Comparison of ENCODE assay signal across 32 cellular contexts in genomic region chr14:100909439-100909838, GRCh38. TPM values are rescaled to one million over a fixed set of nuclear protein-coding genes. Genes with fewer than 3 reads are reported as not detected.
"Had no signal": no experiment of that assay in that cellular context is flagged by ENCODE, and none has a peak within 500 bp of the region (broad histone marks: within the 10 kb centered on the region; RNA-seq: fewer than 3 reads in every experiment).

No MANE protein-coding gene starts in this region.

- H3K4me1 ChIP-seq: suprapubic skin, testis, thyroid gland, tibial artery, transverse colon, upper lobe of left lung, upper lobe of right lung, uterus, vagina had no signal

- H3K27ac Mint-ChIP-seq: stimulated activated effector memory CD8-positive, alpha-beta T cell treated with anti-CD3 and anti-CD28 coated beads, Interleukin-12 subunit alpha, Interleukin-12 subunit beta, amount 100 ng/mL, for 72 hours; stimulated activated memory B cell treated with anti-CD40 and anti-IgM and Interleukin-4, amounts not matched to agents 10 μg/mL and 1 μg/mL and 100 μg/mL, for 72 hours; stimulated activated naive B cell treated with anti-CD40 and anti-IgM and Interleukin-4, amounts not matched to agents 10 μg/mL and 1 μg/mL and 100 μg/mL, for 72 hours; stimulated activated naive CD8-positive, alpha-beta T cell treated with anti-CD3 and anti-CD28 coated beads, Interleukin-15, amount 100 ng/mL, for 72 hours; stimulated activated naive CD8-positive, alpha-beta T cell treated with anti-CD3 and anti-CD28 coated beads, Interleukin-15, Interleukin-2, amounts not matched to agents 100 ng/mL and 50 ng/mL, for 24 hours; type B pancreatic cell had no signal

- H3K36me3 ChIP-seq: stomach, suprapubic skin, thoracic aorta, thyroid gland, tibial artery, transverse colon, upper lobe of left lung, upper lobe of right lung, uterus, vagina had no signal

- H3K4me3 ChIP-seq: stomach, suprapubic skin, testis, thoracic aorta, thyroid gland, tibial artery, tibial nerve, transverse colon, upper lobe of left lung, upper lobe of right lung, uterus, vagina had no signal

- H3K27ac ChIP-seq: stomach, suprapubic skin, testis, thoracic aorta, thyroid gland, tibial artery, tibial nerve, transverse colon, upper lobe of left lung, upper lobe of right lung, uterus, vagina had no signal

- H3K9me3 ChIP-seq: stomach, suprapubic skin, testis, thoracic aorta, thyroid gland, tibial artery, tibial nerve, transverse colon, upper lobe of left lung, upper lobe of right lung, uterus, vagina had no signal

- H3K9me3 Mint-ChIP-seq: stimulated activated effector memory CD8-positive, alpha-beta T cell treated with anti-CD3 and anti-CD28 coated beads, Interleukin-12 subunit alpha, Interleukin-12 subunit beta, amount 100 ng/mL, for 72 hours; stimulated activated naive CD8-positive, alpha-beta T cell treated with anti-CD3 and anti-CD28 coated beads, Interleukin-15, amount 100 ng/mL, for 72 hours; stimulated activated naive CD8-positive, alpha-beta T cell treated with anti-CD3 and anti-CD28 coated beads, Interleukin-15, Interleukin-2, amounts not matched to agents 100 ng/mL and 50 ng/mL, for 24 hours; type B pancreatic cell had no signal

- FAIRE-seq: urothelium cell line had no signal

- H3K4me1 Mint-ChIP-seq: stimulated activated effector memory CD8-positive, alpha-beta T cell treated with anti-CD3 and anti-CD28 coated beads, Interleukin-12 subunit alpha, Interleukin-12 subunit beta, amount 100 ng/mL, for 72 hours; stimulated activated memory B cell treated with anti-CD40 and anti-IgM and Interleukin-4, amounts not matched to agents 10 μg/mL and 1 μg/mL and 100 μg/mL, for 72 hours; stimulated activated naive B cell treated with anti-CD40 and anti-IgM and Interleukin-4, amounts not matched to agents 10 μg/mL and 1 μg/mL and 100 μg/mL, for 72 hours; stimulated activated naive CD8-positive, alpha-beta T cell treated with anti-CD3 and anti-CD28 coated beads, Interleukin-15, amount 100 ng/mL, for 72 hours had no signal

- DNase-seq: stimulated activated CD4-positive, alpha-beta T cell treated with anti-CD3 and anti-CD28 coated beads, Interleukin-2, amount 100 ng/mL, for 48 hours; stimulated activated CD4-positive, alpha-beta T cell treated with anti-CD3 and anti-CD28 coated beads, Interleukin-4, amount 100 ng/mL, for 1 hour; stimulated activated CD4-positive, alpha-beta T cell treated with anti-CD3 and anti-CD28 coated beads, Interleukin-4, amount 100 ng/mL, for 24 hours; stimulated activated CD4-positive, alpha-beta T cell treated with anti-CD3 and anti-CD28 coated beads, Interleukin-4, amount 100 ng/mL, for 4 hours; stimulated activated CD8-positive, alpha-beta memory T cell treated with anti-CD3 and anti-CD28 coated beads, Interleukin-4, amount 100 ng/mL, for 48 hours; stimulated activated naive B cell treated with anti-CD40 and anti-IgM and Interleukin-4, amounts not matched to agents 10 μg/mL and 1 μg/mL and 100 μg/mL, for 72 hours; stimulated activated naive CD4-positive, alpha-beta T cell; stimulated activated naive CD4-positive, alpha-beta T cell treated with Interleukin-2 at 50 U/mL for 16 hours; stimulated activated naive CD8-positive, alpha-beta T cell treated with anti-CD3 and anti-CD28 coated beads, Interleukin-15, amount 100 ng/mL, for 72 hours; stimulated activated naive CD8-positive, alpha-beta T cell treated with anti-CD3 and anti-CD28 coated beads, Interleukin-15, Interleukin-2, amounts not matched to agents 100 U/mL and 50 U/mL, for 24 hours; stomach; substantia nigra; testis; thyroid gland; tibial artery; transverse colon; trophoblast cell; upper lobe of left lung; upper lobe of right lung; uterus had no signal

- H3K27me3 ChIP-seq: testis, thyroid gland, upper lobe of left lung, uterus, vagina had no signal

- H3K4me3 Mint-ChIP-seq: stimulated activated effector memory CD8-positive, alpha-beta T cell treated with anti-CD3 and anti-CD28 coated beads, Interleukin-12 subunit alpha, Interleukin-12 subunit beta, amount 100 ng/mL, for 72 hours; stimulated activated memory B cell treated with anti-CD40 and anti-IgM and Interleukin-4, amounts not matched to agents 10 μg/mL and 1 μg/mL and 100 μg/mL, for 72 hours; stimulated activated naive B cell treated with anti-CD40 and anti-IgM and Interleukin-4, amounts not matched to agents 10 μg/mL and 1 μg/mL and 100 μg/mL, for 72 hours; stimulated activated naive CD8-positive, alpha-beta T cell treated with anti-CD3 and anti-CD28 coated beads, Interleukin-15, amount 100 ng/mL, for 72 hours; stimulated activated naive CD8-positive, alpha-beta T cell treated with anti-CD3 and anti-CD28 coated beads, Interleukin-15, Interleukin-2, amounts not matched to agents 100 ng/mL and 50 ng/mL, for 24 hours; type B pancreatic cell had no signal

- H3K36me3 Mint-ChIP-seq: stimulated activated effector memory CD8-positive, alpha-beta T cell treated with anti-CD3 and anti-CD28 coated beads, Interleukin-12 subunit alpha, Interleukin-12 subunit beta, amount 100 ng/mL, for 72 hours; stimulated activated memory B cell treated with anti-CD40 and anti-IgM and Interleukin-4, amounts not matched to agents 10 μg/mL and 1 μg/mL and 100 μg/mL, for 72 hours; stimulated activated naive B cell treated with anti-CD40 and anti-IgM and Interleukin-4, amounts not matched to agents 10 μg/mL and 1 μg/mL and 100 μg/mL, for 72 hours; type B pancreatic cell had no signal

RNA-seq across cellular contexts. Expression of gene RTL1, which starts 5.9 kb away (rescaled TPM):
- total RNA-seq: stomach, subcutaneous adipose tissue, suprapubic skin, temporal lobe, thoracic aorta, thyroid gland, tibial nerve, transverse colon, upper lobe of left lung, upper lobe of right lung, ureter, vagina had no signal
- polyA plus RNA-seq: stomach had no signal
